Comparison of ENCODE assay signal across 1 cellular context in the genomic region with DNA sequence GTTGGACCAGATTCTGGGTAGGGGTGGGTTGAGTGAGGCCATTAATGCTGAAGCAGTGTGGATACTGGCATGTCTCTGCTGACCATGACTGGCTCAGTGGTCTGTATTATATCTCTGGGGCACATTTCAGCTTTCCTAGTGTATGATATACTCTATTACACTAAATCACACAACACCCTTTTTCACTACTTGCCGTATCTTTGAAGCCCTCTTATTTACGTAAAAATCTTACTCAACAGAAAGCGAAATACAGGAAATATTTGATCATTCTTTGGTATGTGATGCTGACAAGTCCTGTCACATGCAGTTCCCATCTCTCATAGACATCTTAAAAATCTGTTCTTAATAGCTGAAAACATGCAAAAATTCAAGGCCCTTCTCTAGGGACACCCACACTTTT.
TF ChIP-seq lines count a peak whose summit lies in the region.

No MANE protein-coding gene starts in this region.

TF ChIP-seq in SK-N-SH treated with all-trans-retinoic acid at 6 μM for 48 hours, 23 proteins besides CTCF, POLR2A, EP300 and RAD21 (continued from another document):
- TF ChIP-seq, protein P1, sequence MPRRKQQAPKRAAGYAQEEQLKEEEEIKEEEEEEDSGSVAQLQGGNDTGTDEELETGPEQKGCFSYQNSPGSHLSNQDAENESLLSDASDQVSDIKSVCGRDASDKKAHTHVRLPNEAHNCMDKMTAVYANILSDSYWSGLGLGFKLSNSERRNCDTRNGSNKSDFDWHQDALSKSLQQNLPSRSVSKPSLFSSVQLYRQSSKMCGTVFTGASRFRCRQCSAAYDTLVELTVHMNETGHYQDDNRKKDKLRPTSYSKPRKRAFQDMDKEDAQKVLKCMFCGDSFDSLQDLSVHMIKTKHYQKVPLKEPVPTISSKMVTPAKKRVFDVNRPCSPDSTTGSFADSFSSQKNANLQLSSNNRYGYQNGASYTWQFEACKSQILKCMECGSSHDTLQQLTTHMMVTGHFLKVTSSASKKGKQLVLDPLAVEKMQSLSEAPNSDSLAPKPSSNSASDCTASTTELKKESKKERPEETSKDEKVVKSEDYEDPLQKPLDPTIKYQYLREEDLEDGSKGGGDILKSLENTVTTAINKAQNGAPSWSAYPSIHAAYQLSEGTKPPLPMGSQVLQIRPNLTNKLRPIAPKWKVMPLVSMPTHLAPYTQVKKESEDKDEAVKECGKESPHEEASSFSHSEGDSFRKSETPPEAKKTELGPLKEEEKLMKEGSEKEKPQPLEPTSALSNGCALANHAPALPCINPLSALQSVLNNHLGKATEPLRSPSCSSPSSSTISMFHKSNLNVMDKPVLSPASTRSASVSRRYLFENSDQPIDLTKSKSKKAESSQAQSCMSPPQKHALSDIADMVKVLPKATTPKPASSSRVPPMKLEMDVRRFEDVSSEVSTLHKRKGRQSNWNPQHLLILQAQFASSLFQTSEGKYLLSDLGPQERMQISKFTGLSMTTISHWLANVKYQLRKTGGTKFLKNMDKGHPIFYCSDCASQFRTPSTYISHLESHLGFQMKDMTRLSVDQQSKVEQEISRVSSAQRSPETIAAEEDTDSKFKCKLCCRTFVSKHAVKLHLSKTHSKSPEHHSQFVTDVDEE (CRISPR knock-in tag; IDR thresholded peaks at IDR 0.05), result no peak
- TF ChIP-seq, protein P2, sequence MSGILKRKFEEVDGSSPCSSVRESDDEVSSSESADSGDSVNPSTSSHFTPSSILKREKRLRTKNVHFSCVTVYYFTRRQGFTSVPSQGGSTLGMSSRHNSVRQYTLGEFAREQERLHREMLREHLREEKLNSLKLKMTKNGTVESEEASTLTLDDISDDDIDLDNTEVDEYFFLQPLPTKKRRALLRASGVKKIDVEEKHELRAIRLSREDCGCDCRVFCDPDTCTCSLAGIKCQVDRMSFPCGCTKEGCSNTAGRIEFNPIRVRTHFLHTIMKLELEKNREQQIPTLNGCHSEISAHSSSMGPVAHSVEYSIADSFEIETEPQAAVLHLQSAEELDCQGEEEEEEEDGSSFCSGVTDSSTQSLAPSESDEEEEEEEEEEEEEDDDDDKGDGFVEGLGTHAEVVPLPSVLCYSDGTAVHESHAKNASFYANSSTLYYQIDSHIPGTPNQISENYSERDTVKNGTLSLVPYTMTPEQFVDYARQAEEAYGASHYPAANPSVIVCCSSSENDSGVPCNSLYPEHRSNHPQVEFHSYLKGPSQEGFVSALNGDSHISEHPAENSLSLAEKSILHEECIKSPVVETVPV (CRISPR knock-in tag; IDR thresholded peaks at IDR 0.05), result no peak
- TF ChIP-seq GLIS3 (CRISPR knock-in tag; IDR thresholded peaks at IDR 0.05), result no peak
- no peak for TF ChIP-seq ARNTL (CRISPR knock-in tag; IDR thresholded peaks at IDR 0.05; ENCODE audit: borderline replicate concordance, low read depth)
- no peak for TF ChIP-seq ZFP3 (CRISPR knock-in tag; IDR thresholded peaks at IDR 0.05)
- no peak for TF ChIP-seq ISL1 (CRISPR knock-in tag; IDR thresholded peaks at IDR 0.05)
- no peak for TF ChIP-seq SNAI2 (CRISPR knock-in tag; IDR thresholded peaks at IDR 0.05)
- no peak for TF ChIP-seq TOX (CRISPR knock-in tag; IDR thresholded peaks at IDR 0.05; ENCODE audit: borderline replicate concordance)
- no peak for TF ChIP-seq CSDC2 (CRISPR knock-in tag; IDR thresholded peaks at IDR 0.05)
